In genomic region chr11:8055111-8055835, GRCh38 we compare ENCODE assay signal across 12 cellular contexts. TPM values are rescaled to one million over a fixed set of nuclear protein-coding genes. Genes with fewer than 3 reads are reported as not detected.
DNase-seq lines count a peak whose midpoint lies in the region; ATAC-seq, FAIRE-seq and TF ChIP-seq lines count a peak whose summit lies in the region.
"Had no signal": no experiment of that assay in that cellular context is flagged by ENCODE, and none has a peak within 500 bp of the region (broad histone marks: within the 10 kb centered on the region; RNA-seq: fewer than 3 reads in every experiment).

No MANE protein-coding gene starts in this region.

- POLR2A ChIA-PET in HepG2 (lab: Yijun Ruan, JAX) = no interaction called here
- POLR2A ChIA-PET in T-cell (lab: Charles Lee) = no interaction called here

- no peaks in the 10 kb centered on the region for H3K79me2 ChIP-seq in HepG2 (ENCODE audit: insufficient read depth, low read length)

- H3K4me3 ChIP-seq in HepG2 (replicated peaks in 1 of 3; ENCODE audit: insufficient read depth in 1 of 3, low read depth in 2 of 3, low read length in 3 of 3) = no peak overlapping the region
- H3K4me3 ChIP-seq: upper lobe of left lung had no signal

- no peaks in the 10 kb centered on the region for H3K36me3 ChIP-seq in HepG2 (replicated peaks in 1 of 2; ENCODE audit: control insufficient read depth in 1 of 2, insufficient read depth in 2 of 2, low read length in 2 of 2)
- H3K36me3 ChIP-seq: BE2C, upper lobe of left lung had no signal

- no peak overlapping the region for H3K27ac ChIP-seq in HepG2 (ENCODE audit: extremely low read length, insufficient read depth, low read length)
- H3K27ac ChIP-seq: upper lobe of left lung had no signal

- no peak for TF ChIP-seq POLR2A in HepG2 (IDR thresholded peaks at IDR 0.05; ENCODE audit: insufficient read depth in 1 of 2, low read depth in 2 of 2, low read length in 2 of 2)

- H3K27ac Mint-ChIP-seq in type B pancreatic cell = no peak overlapping the region
- H3K27ac Mint-ChIP-seq in T-cell = no peak overlapping the region

- intact Hi-C loops in Right ventricle myocardium superior (cut with DNase I) = no loop called here
- intact Hi-C loops in left ventricle myocardium superior (cut with micrococcal nuclease) = no loop called here
- intact Hi-C loops in HepG2 (cut with micrococcal nuclease; ENCODE audit: unreplicated experiment) = no loop called here

- CTCF ChIA-PET in HepG2 (lab: Yijun Ruan, JAX; ENCODE audit: low intra/inter-chr PET ratio, low total read pairs) = no interaction called here
- CTCF ChIA-PET in T-cell (lab: Charles Lee) = no interaction called here

- in situ Hi-C loops in HepG2 (cut with HindIII; ENCODE audit: extremely low pct_ligation_motif_present, low pct_unique_long_range_greater_than_20kb) = no loop called here

- TF ChIP-seq CTCF in HepG2 (CRISPR knock-in tag; IDR thresholded peaks at IDR 0.05) (no peak), type B pancreatic cell (conservative IDR thresholded peaks at IDR 0.05) (no peak)

- H3K4me1 Mint-ChIP-seq in type B pancreatic cell (ENCODE audit: unreplicated experiment) = peaks cover 19% of the 10 kb centered on the region
- no peaks in the 10 kb centered on the region for H3K4me1 Mint-ChIP-seq in T-cell

- H3K27me3 Mint-ChIP-seq in type B pancreatic cell = peaks cover 7% of the 10 kb centered on the region
- H3K27me3 Mint-ChIP-seq in T-cell = peaks cover 0 to 4% of the 10 kb centered on the region in 2 donors

- no peak overlapping the region for H3K4me2 ChIP-seq in HepG2 (ENCODE audit: low read depth, low read length)

- no peak for TF ChIP-seq RAD21 in HepG2 (CRISPR knock-in tag; IDR thresholded peaks at IDR 0.05)

- H3K36me3 Mint-ChIP-seq in type B pancreatic cell (no peaks in the 10 kb centered on the region), T-cell (no peaks in the 10 kb centered on the region)

- TF ChIP-seq EP300 in HepG2 (IDR thresholded peaks at IDR 0.05; ENCODE audit: low read depth in 2 of 2, low read length in 2 of 2) (no peak), HepG2 (CRISPR knock-in tag; IDR thresholded peaks at IDR 0.05; ENCODE audit: borderline replicate concordance) (no peak)

- H4K20me1 ChIP-seq in HepG2 (ENCODE audit: insufficient read depth, low read length) = no peaks in the 10 kb centered on the region

- no peak overlapping the region for H2AFZ ChIP-seq in HepG2 (ENCODE audit: low read length)

- H3K9me3 Mint-ChIP-seq in type B pancreatic cell (no peaks in the 10 kb centered on the region), T-cell (no peaks in the 10 kb centered on the region)

- H3K9ac ChIP-seq in HepG2 (ENCODE audit: insufficient read depth, low read depth, low read length) = no peak overlapping the region

- 53% methylated on average over 3 of the region's 7 CpGs for WGBS in HepG2 (ENCODE audit: low lambda C conversion rate)

- ATAC-seq in Right ventricle myocardium superior (ENCODE audit: poor library complexity) (peak; percentile 4), left ventricle myocardium superior (no peak), HepG2 (peak; percentile 58), T-cell (replicated peaks in 1 of 4) (no peak)

- no peaks in the 10 kb centered on the region for H3K4me1 ChIP-seq in HepG2 (ENCODE audit: insufficient read depth, low read length)
- H3K4me1 ChIP-seq: BE2C, upper lobe of left lung had no signal

- FAIRE-seq in HepG2 (lab: Jason Lieb, UNC) = no peak

- H3K27me3 ChIP-seq in HepG2 (ENCODE audit: control insufficient read depth in 1 of 2, insufficient read depth in 2 of 2, low read length in 2 of 2) = peaks cover 2 to 15% of the 10 kb centered on the region in 2 experiments; a peak in 2 of 5 replicates
- H3K27me3 ChIP-seq: BE2C, upper lobe of left lung had no signal

- H3K4me3 Mint-ChIP-seq in type B pancreatic cell (no peak overlapping the region), T-cell (no peak overlapping the region)

- H3K9me3 ChIP-seq in HepG2 (ENCODE audit: low read length) = no peaks in the 10 kb centered on the region
- H3K9me3 ChIP-seq: BE2C, upper lobe of left lung had no signal

- BruUV-seq in HepG2 (replicated peaks; lab: Mats Ljungman, UMichigan) = no TSS peak

- DNase-seq in Right ventricle myocardium superior (no peak), left ventricle myocardium superior (no peak), amniotic epithelial cell (ENCODE audit: low read depth) (peak; percentile 46), HepG2 (ENCODE audit: low spot score) (no peak), type B pancreatic cell (ENCODE audit: extremely low spot score, unreplicated experiment) (peak; percentile 62), T-cell (no peak), AG20443 (ENCODE audit: low spot score) (no peak), medulla oblongata (ENCODE audit: extremely low spot score) (no peak)
- DNase-seq: BE2C, GDM1, NCI-H187 treated with DMSO at 0.1 percent for 48 hours had no signal

TF ChIP-seq in HepG2, 621 proteins besides CTCF, POLR2A, EP300 and RAD21 (continues in another document):
- TF ChIP-seq ELF4 (CRISPR knock-in tag; IDR thresholded peaks at IDR 0.05; ENCODE audit: borderline replicate concordance) = no peak
- no peak for TF ChIP-seq CERS6 (CRISPR knock-in tag; IDR thresholded peaks at IDR 0.05)
- TF ChIP-seq DBP (CRISPR knock-in tag; IDR thresholded peaks at IDR 0.05; ENCODE audit: not compliant biosample characterization) = no peak
- TF ChIP-seq RARA (CRISPR knock-in tag; IDR thresholded peaks at IDR 0.05) = no peak
- no peak for TF ChIP-seq HES4 (CRISPR knock-in tag; IDR thresholded peaks at IDR 0.05; ENCODE audit: borderline replicate concordance)
- no peak for TF ChIP-seq ZNF3 (CRISPR knock-in tag; IDR thresholded peaks at IDR 0.05)
- no peak for TF ChIP-seq ZFP82 (CRISPR knock-in tag; IDR thresholded peaks at IDR 0.05; ENCODE audit: borderline replicate concordance)
- no peak for TF ChIP-seq ZNF263 (CRISPR knock-in tag; IDR thresholded peaks at IDR 0.05)
- no peak for TF ChIP-seq MXD1 (CRISPR knock-in tag; IDR thresholded peaks at IDR 0.05)
- no peak for TF ChIP-seq DMAP1 (CRISPR knock-in tag; IDR thresholded peaks at IDR 0.05)

RNA-seq across cellular contexts. Expression of gene TUB, which starts 25.7 kb away (rescaled TPM):
- 20.5 TPM for total RNA-seq in Right ventricle myocardium superior
- 22.3 TPM for total RNA-seq in left ventricle myocardium superior
- total RNA-seq in HepG2 (2016; rRNA removed; fragmentation: Illumina TruSeq; extraction: Trizol) = 5.4 and 5.6 TPM in 2 replicates
- 0.40 and 0.44 TPM in 2 replicates for total RNA-seq in HepG2 (2016; cell fraction: cytosol; rRNA removed; fragmentation: Illumina TruSeq; extraction: Trizol; ENCODE audit: low read depth)
- total RNA-seq in HepG2 (2016; cell fraction: insoluble cytoplasmic fraction; rRNA removed; fragmentation: Illumina TruSeq; extraction: Trizol) = 5.3 and 5.6 TPM in 2 replicates
- total RNA-seq in HepG2 (2016; cell fraction: membrane; rRNA removed; fragmentation: Illumina TruSeq; extraction: Trizol) = 3.0 and 3.1 TPM in 2 replicates
- 4.7 and 5.3 TPM in 2 replicates for total RNA-seq in HepG2 (2016; cell fraction: nucleus; rRNA removed; fragmentation: Illumina TruSeq; extraction: Trizol)
- polyA plus RNA-seq in HepG2 (2011; rRNA removed) = 4.3 and 4.8 TPM in 2 replicates
- 2.8 and 2.9 TPM in 2 replicates for polyA plus RNA-seq in HepG2 (2011; cell fraction: cytosol; rRNA removed)
- 10.1 and 11.7 TPM in 2 replicates for polyA plus RNA-seq in HepG2 (2011; cell fraction: nucleus; rRNA removed)
- polyA plus RNA-seq in HepG2 (2012) = 2.4 and 2.6 TPM in 2 replicates
- 0.19 and 0.22 TPM in 2 replicates for polyA plus RNA-seq in HepG2 (2016; cell fraction: cytosol; fragmentation: Illumina TruSeq; extraction: Trizol; ENCODE audit: low read depth)
- polyA plus RNA-seq in HepG2 (2016; cell fraction: insoluble cytoplasmic fraction; fragmentation: Illumina TruSeq; extraction: Trizol; ENCODE audit: low read depth) = 3.2 and 3.5 TPM in 2 replicates
- polyA plus RNA-seq in HepG2 (2016; cell fraction: membrane; fragmentation: Illumina TruSeq; extraction: Trizol; ENCODE audit: low read depth) = 0.88 and 0.95 TPM in 2 replicates
- polyA plus RNA-seq in HepG2 (2016; cell fraction: nucleus; fragmentation: Illumina TruSeq; extraction: Trizol; ENCODE audit: insufficient read depth, low read depth) = 6.7 and 6.8 TPM in 2 replicates
- 8.1 TPM in 1 of 2 replicates, not detected in the other for polyA minus RNA-seq in HepG2 (2011; rRNA and poly(A)+ RNA removed; ENCODE audit: low replicate concordance)
- 3.9 and 4.5 TPM in 2 replicates for polyA minus RNA-seq in HepG2 (2011; cell fraction: cytosol; rRNA and poly(A)+ RNA removed)
- polyA minus RNA-seq in HepG2 (2011; cell fraction: nucleus; rRNA and poly(A)+ RNA removed) = 4.9 and 5.2 TPM in 2 replicates
- 11.5 and 28.8 TPM in 2 replicates for total RNA-seq in type B pancreatic cell (ENCODE audit: low replicate concordance)
- total RNA-seq in T-cell = under 1 TPM; 0.05 to 0.33 (median 0.19) TPM

Comparison
In these comparisons a context has a peak if more than half of its experiments do, and no peak if none do; other contexts are left out.
1. ATAC-seq: peak in Right ventricle myocardium superior (single experiment) and HepG2 (single experiment); none in left ventricle myocardium superior (single experiment) and T-cell (0 of 4).
2. DNase-seq: peak in amniotic epithelial cell (single experiment) and type B pancreatic cell (single experiment); none in Right ventricle myocardium superior (single experiment), left ventricle myocardium superior (single experiment), HepG2 (single experiment), T-cell (0 of 34), AG20443 (single experiment) and medulla oblongata (single experiment).